In the genomic region with DNA sequence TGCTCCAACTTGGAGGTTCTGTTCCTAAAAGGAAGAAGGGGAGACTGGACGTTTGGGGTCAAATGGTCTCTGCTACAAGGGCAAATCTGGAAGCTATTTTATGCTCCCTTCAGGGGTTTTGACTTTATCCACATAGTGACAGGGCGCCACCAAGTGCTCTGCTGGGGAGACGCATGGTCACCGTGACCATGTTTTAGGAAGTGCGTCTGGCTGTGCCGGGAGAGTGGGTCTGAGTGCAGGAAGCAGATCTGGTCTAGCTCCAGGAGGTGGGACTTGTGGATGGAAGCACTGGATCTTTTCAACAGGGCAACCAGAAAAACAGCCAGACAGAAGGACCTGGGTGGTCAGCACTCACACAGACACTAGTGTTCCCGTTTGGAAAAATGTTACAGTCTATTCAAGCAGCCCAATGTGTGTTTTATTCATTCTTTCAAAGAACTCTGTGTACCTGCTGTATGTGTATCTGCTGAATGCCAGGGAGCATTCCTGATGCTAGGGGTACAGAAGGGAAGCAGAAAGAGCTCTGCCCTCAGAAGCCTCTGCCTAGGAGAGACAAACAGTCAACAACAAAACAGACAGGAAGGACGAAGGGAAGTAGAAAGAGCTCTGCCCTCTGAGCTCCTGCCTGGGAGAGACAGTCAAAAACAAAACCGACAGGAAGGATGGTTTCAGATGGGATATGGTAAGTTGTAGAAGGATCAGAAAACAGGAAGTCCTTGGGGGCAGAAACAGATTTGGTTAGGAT, we compare ENCODE assay signal across 8 cellular contexts. TPM values are rescaled to one million over a fixed set of nuclear protein-coding genes. Genes with fewer than 3 reads are reported as not detected.
DNase-seq lines count a peak whose midpoint lies in the region; ATAC-seq, FAIRE-seq and TF ChIP-seq lines count a peak whose summit lies in the region.

No MANE protein-coding gene starts in this region.

- peak overlapping the region; percentile 79 for H3K4me2 ChIP-seq in A549

- no peaks in the 10 kb centered on the region for H3K27me3 Mint-ChIP-seq in activated CD4-positive, alpha-beta memory T cell treated with anti-CD3 and anti-CD28 coated beads for 36 hours
- no peaks in the 10 kb centered on the region for H3K27me3 Mint-ChIP-seq in endodermal cell (ENCODE audit: insufficient read depth)

- H3K27ac ChIP-seq in A549 (peak overlapping the region; percentile 85 to 96), endodermal cell (ENCODE audit: low read depth, low read length) (no peak overlapping the region), mesodermal cell (ENCODE audit: low read depth, low read length, severe bottlenecking) (peak overlapping the region; percentile 82)

- no peak for TF ChIP-seq POLR2A in A549 (IDR thresholded peaks at IDR 0.05; ENCODE audit: low read length)

- DNase-seq in A549 (ENCODE audit: low read depth in 1 of 2, low spot score in 1 of 2) = peak; percentile 63 to 77
- DNase-seq in NCI-H748 (lab: John Stamatoyannopoulos, UW; ENCODE audit: unreplicated experiment) = peak; percentile 69
- DNase-seq in activated CD4-positive, alpha-beta memory T cell treated with anti-CD3 and anti-CD28 coated beads for 36 hours = peak; percentile 71
- DNase-seq in endodermal cell = peak; percentile 91
- peak; percentile 30 for DNase-seq in stimulated activated CD8-positive, alpha-beta memory T cell treated with anti-CD3 and anti-CD28 coated beads, Interleukin-7, amount 100 ng/mL, for 24 hours (ENCODE audit: low read depth)

- 14% methylated on average over 7 of the region's 9 CpGs for WGBS in A549 (ENCODE audit: missing lambda C conversion rate)
- 24 to 31% methylated on average over 9 of the region's 9 CpGs for WGBS in endodermal cell (ENCODE audit: insufficient coverage in 1 of 2, insufficient read length in 1 of 2), 2 experiments
- WGBS in mesodermal cell (ENCODE audit: insufficient coverage in 2 of 2), 2 experiments = 20 to 23% methylated on average over 9 of the region's 9 CpGs

- no peak overlapping the region for H3K27ac Mint-ChIP-seq in activated CD4-positive, alpha-beta memory T cell treated with anti-CD3 and anti-CD28 coated beads for 36 hours
- peak overlapping the region; percentile 84 for H3K27ac Mint-ChIP-seq in endodermal cell

- H3K4me1 ChIP-seq in A549 = peaks cover 44% of the 10 kb centered on the region
- H3K4me1 ChIP-seq in endodermal cell (ENCODE audit: control insufficient read depth, insufficient read depth, low read length) = peaks cover 6% of the 10 kb centered on the region
- peaks cover 9% of the 10 kb centered on the region for H3K4me1 ChIP-seq in mesodermal cell (ENCODE audit: control insufficient read depth, insufficient read depth, low read length, poor library complexity, severe bottlenecking)

- no peaks in the 10 kb centered on the region for H3K27me3 ChIP-seq in endodermal cell (ENCODE audit: control insufficient read depth, insufficient read depth, low read length, poor library complexity, severe bottlenecking)

- no peak for TF ChIP-seq EP300 in A549 (IDR thresholded peaks at IDR 0.05)

- H3K9me3 ChIP-seq in A549 (no peaks in the 10 kb centered on the region), endodermal cell (ENCODE audit: control insufficient read depth, low read length) (no peaks in the 10 kb centered on the region), mesodermal cell (ENCODE audit: control insufficient read depth, low read length) (no peaks in the 10 kb centered on the region)

- intact Hi-C loops in activated CD4-positive, alpha-beta memory T cell treated with anti-CD3 and anti-CD28 coated beads for 36 hours (cut with micrococcal nuclease) = loop anchor here (1.0 to 2.0 kb wide), 2 partner anchors 57 to 263 kb away; no protein-coding TSS in a partner anchor

- TF ChIP-seq RAD21 in A549 (conservative IDR thresholded peaks at IDR 0.05 in 1 of 2, IDR thresholded peaks at IDR 0.05 in 1 of 2) = peak; percentile 88 to 89

- no peak overlapping the region for H3K9ac ChIP-seq in endodermal cell (ENCODE audit: extremely low read depth, low read length, poor library complexity, severe bottlenecking)

- no peak overlapping the region for H3K4me3 Mint-ChIP-seq in activated CD4-positive, alpha-beta memory T cell treated with anti-CD3 and anti-CD28 coated beads for 36 hours
- H3K4me3 Mint-ChIP-seq in endodermal cell = peak overlapping the region; percentile 9

- ATAC-seq in A549 (peak; percentile 85 to 86), GM18498 (IDR thresholded peaks at IDR 0.05; ENCODE audit: unreplicated experiment) (peak; percentile 74), HG03095 (IDR thresholded peaks at IDR 0.05; ENCODE audit: unreplicated experiment) (peak; percentile 83)

- FAIRE-seq in A549 (lab: Jason Lieb, UNC) = no peak

- no peaks in the 10 kb centered on the region for H3K9me3 Mint-ChIP-seq in activated CD4-positive, alpha-beta memory T cell treated with anti-CD3 and anti-CD28 coated beads for 36 hours
- H3K9me3 Mint-ChIP-seq in endodermal cell = no peaks in the 10 kb centered on the region

- peak; percentile 77 for TF ChIP-seq CTCF in A549 (IDR thresholded peaks at IDR 0.05)
- TF ChIP-seq CTCF in endodermal cell (conservative IDR thresholded peaks at IDR 0.05) = peak; percentile 86

- H3K36me3 ChIP-seq in endodermal cell (ENCODE audit: control insufficient read depth, insufficient read depth, low read length) = peaks cover 10% of the 10 kb centered on the region
- peaks cover 9% of the 10 kb centered on the region for H3K36me3 ChIP-seq in mesodermal cell (ENCODE audit: control insufficient read depth, insufficient read depth, low read length)

- POLR2A ChIA-PET in A549 (lab: Yijun Ruan, JAX) = interaction anchor here (1.3 to 2.4 kb wide), 2 partner anchors 14 to 48 kb away, joined by 7 to 11 read pairs; a partner anchor contains a TSS
- POLR2A ChIA-PET in activated CD4-positive, alpha-beta memory T cell treated with anti-CD3 and anti-CD28 coated beads for 36 hours (lab: Charles Lee) = interaction anchor here (0.6 kb wide), 2 partner anchors 57 to 59 kb away, joined by 3 to 4 read pairs; no protein-coding TSS in a partner anchor

- H3K4me3 ChIP-seq in A549 (peak overlapping the region; percentile 24; the same call in 2 of the 3 replicates), endodermal cell (ENCODE audit: low read length) (no peak overlapping the region), mesodermal cell (ENCODE audit: extremely low read depth, insufficient read depth, low read length, poor library complexity, severe bottlenecking) (no peak overlapping the region)

- peaks cover 8% of the 10 kb centered on the region for H3K4me1 Mint-ChIP-seq in activated CD4-positive, alpha-beta memory T cell treated with anti-CD3 and anti-CD28 coated beads for 36 hours (ENCODE audit: low read depth)
- peaks cover 25% of the 10 kb centered on the region for H3K4me1 Mint-ChIP-seq in endodermal cell

- H3K36me3 Mint-ChIP-seq in activated CD4-positive, alpha-beta memory T cell treated with anti-CD3 and anti-CD28 coated beads for 36 hours = no peaks in the 10 kb centered on the region
- H3K36me3 Mint-ChIP-seq in endodermal cell (ENCODE audit: low read depth) = peaks cover 14% of the 10 kb centered on the region

- CTCF ChIA-PET in A549 (lab: Yijun Ruan, JAX) = interaction anchor here (0.6 to 13.1 kb wide), 51 partner anchors 9 to 342 kb away, joined by 3 to 435 read pairs (median 4); a partner anchor contains a TSS
- CTCF ChIA-PET in activated CD4-positive, alpha-beta memory T cell treated with anti-CD3 and anti-CD28 coated beads for 36 hours (lab: Charles Lee) = interaction anchor here (0.6 to 12.8 kb wide), 19 partner anchors 10 to 442 kb away, joined by 3 to 281 read pairs (median 6); a partner anchor contains a TSS

TF ChIP-seq in A549, 52 proteins besides CTCF, POLR2A, EP300 and RAD21:
- TF ChIP-seq, protein P1, sequence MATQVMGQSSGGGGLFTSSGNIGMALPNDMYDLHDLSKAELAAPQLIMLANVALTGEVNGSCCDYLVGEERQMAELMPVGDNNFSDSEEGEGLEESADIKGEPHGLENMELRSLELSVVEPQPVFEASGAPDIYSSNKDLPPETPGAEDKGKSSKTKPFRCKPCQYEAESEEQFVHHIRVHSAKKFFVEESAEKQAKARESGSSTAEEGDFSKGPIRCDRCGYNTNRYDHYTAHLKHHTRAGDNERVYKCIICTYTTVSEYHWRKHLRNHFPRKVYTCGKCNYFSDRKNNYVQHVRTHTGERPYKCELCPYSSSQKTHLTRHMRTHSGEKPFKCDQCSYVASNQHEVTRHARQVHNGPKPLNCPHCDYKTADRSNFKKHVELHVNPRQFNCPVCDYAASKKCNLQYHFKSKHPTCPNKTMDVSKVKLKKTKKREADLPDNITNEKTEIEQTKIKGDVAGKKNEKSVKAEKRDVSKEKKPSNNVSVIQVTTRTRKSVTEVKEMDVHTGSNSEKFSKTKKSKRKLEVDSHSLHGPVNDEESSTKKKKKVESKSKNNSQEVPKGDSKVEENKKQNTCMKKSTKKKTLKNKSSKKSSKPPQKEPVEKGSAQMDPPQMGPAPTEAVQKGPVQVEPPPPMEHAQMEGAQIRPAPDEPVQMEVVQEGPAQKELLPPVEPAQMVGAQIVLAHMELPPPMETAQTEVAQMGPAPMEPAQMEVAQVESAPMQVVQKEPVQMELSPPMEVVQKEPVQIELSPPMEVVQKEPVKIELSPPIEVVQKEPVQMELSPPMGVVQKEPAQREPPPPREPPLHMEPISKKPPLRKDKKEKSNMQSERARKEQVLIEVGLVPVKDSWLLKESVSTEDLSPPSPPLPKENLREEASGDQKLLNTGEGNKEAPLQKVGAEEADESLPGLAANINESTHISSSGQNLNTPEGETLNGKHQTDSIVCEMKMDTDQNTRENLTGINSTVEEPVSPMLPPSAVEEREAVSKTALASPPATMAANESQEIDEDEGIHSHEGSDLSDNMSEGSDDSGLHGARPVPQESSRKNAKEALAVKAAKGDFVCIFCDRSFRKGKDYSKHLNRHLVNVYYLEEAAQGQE (IDR thresholded peaks at IDR 0.05) = no peak
- TF ChIP-seq, protein P2, sequence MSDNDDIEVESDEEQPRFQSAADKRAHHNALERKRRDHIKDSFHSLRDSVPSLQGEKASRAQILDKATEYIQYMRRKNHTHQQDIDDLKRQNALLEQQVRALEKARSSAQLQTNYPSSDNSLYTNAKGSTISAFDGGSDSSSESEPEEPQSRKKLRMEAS (IDR thresholded peaks at IDR 0.05) = peak; percentile 41; the same call in 1 of the 2 replicates
- peak; percentile 80 for TF ChIP-seq SMC3 (IDR thresholded peaks at IDR 0.05)

RNA-seq across cellular contexts. Expression of a gene that starts 14.3 kb away (rescaled TPM):
- polyA plus RNA-seq in A549 (2011; rRNA removed) = 35.1 and 41.0 TPM in 2 replicates
- 59.4 and 75.6 TPM in 2 replicates for polyA plus RNA-seq in A549 (2012; cell fraction: cytosol; rRNA removed)
- polyA plus RNA-seq in A549 (2012; cell fraction: nucleus; rRNA removed) = 72.3 and 88.3 TPM in 2 replicates
- 50.9 to 75.6 TPM (median 65.3 TPM) in 3 replicates for polyA plus RNA-seq in A549 (2017; fragmentation: RNase III; extraction: RNeasy Plus Mini Kit Qiagen cat#74134 plus additional on column Dnase treatment)
- 30.7 and 42.3 TPM in 2 replicates for polyA minus RNA-seq in A549 (2011; rRNA and poly(A)+ RNA removed)
- total RNA-seq in activated CD4-positive, alpha-beta memory T cell treated with anti-CD3 and anti-CD28 coated beads for 36 hours = 10 to 100 TPM; 20.3 to 21.6 TPM
- total RNA-seq in endodermal cell = 10 to 100 TPM; 68.0 to 88.9 TPM
- polyA plus RNA-seq in endodermal cell (2013, experiment 1 of 2) = 62.2 TPM
- polyA plus RNA-seq in endodermal cell (2013, experiment 2 of 2) = 51.6 TPM
- 38.0 TPM for polyA plus RNA-seq in mesodermal cell (2013, experiment 1 of 2)
- 36.4 TPM for polyA plus RNA-seq in mesodermal cell (2013, experiment 2 of 2)

Comparison
In these comparisons a context has a peak if more than half of its experiments do, and no peak if none do; other contexts are left out.
1. DNase-seq: peak in every context shown above with its lines; median percentile 91 in endodermal cell; 71 in activated CD4-positive, alpha-beta memory T cell treated with anti-CD3 and anti-CD28 coated beads for 36 hours; 70 in A549; 69 in NCI-H748; 30 in stimulated activated CD8-positive, alpha-beta memory T cell treated with anti-CD3 and anti-CD28 coated beads, Interleukin-7, amount 100 ng/mL, for 24 hours.